Comparison of ENCODE assay signal across 9 cellular contexts in the genomic region with DNA sequence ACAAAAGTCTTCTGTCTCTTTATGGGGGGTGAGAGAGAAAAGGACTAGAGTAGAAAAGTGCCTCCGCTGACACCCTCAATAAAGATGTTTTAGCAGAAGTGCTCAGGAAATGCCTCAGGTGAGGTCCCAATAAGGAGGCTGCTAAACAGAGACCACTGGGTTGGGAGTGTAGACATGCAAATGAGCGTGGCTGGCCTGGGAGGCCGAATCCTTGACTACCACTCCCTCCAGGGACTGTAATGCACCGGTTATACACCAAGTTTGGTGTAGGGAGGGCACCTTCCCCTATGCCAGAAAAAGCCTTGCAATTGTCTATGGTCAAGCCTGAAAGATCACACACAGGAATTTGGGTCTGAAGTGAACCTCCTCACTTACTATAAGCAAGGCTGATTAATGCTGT. TPM values are rescaled to one million over a fixed set of nuclear protein-coding genes. Genes with fewer than 3 reads are reported as not detected.
DNase-seq lines count a peak whose midpoint lies in the region; ATAC-seq and TF ChIP-seq lines count a peak whose summit lies in the region.
"Had no signal": no experiment of that assay in that cellular context is flagged by ENCODE, and none has a peak within 500 bp of the region (broad histone marks: within the 10 kb centered on the region; RNA-seq: fewer than 3 reads in every experiment).

No MANE protein-coding gene starts in this region.

- peaks cover 6 to 14% of the 10 kb centered on the region in 2 experiments for H3K4me1 ChIP-seq in HCT116 (ENCODE audit: control insufficient read depth in 1 of 2, insufficient read depth in 2 of 2, low read length in 2 of 2)

- no peaks in the 10 kb centered on the region for H3K9me3 Mint-ChIP-seq in activated naive CD8-positive, alpha-beta T cell treated with anti-CD3 and anti-CD28 coated beads, Interleukin-2, amount 50 U/mL, for 24 hours
- H3K9me3 Mint-ChIP-seq in natural killer cell: no peaks in the 10 kb centered on the region

- ATAC-seq in HCT116: no peak
- ATAC-seq in activated naive CD8-positive, alpha-beta T cell treated with anti-CD3 and anti-CD28 coated beads, Interleukin-2, amount 50 U/mL, for 24 hours: no peak
- ATAC-seq in natural killer cell: no peak
- ATAC-seq in HG03139 (IDR thresholded peaks at IDR 0.05; ENCODE audit: unreplicated experiment): no peak

- peak overlapping the region; percentile 21; the same call in 1 of the 2 replicates for H3K4me3 ChIP-seq in GM06990 (replicated peaks; ENCODE audit: low read depth, low read length)
- H3K4me3 ChIP-seq in HCT116 (replicated peaks in 1 of 2; ENCODE audit: low read depth in 1 of 2, low read length in 2 of 2): no peak overlapping the region

- CTCF ChIA-PET in HCT116 (lab: Charles Lee): no interaction called here

- peak overlapping the region; percentile 93 for H3K4me3 Mint-ChIP-seq in activated naive CD8-positive, alpha-beta T cell treated with anti-CD3 and anti-CD28 coated beads, Interleukin-2, amount 50 U/mL, for 24 hours
- peak overlapping the region; percentile 79 for H3K4me3 Mint-ChIP-seq in natural killer cell

- intact Hi-C loops in HCT116 (cut with micrococcal nuclease) (no loop called here), natural killer cell (cut with micrococcal nuclease) (loop anchor here (10.0 kb wide), 1 partner anchor 1232 kb away; the partner anchor contains the start of gene CD226)

- H4K20me1 ChIP-seq in HCT116 (ENCODE audit: insufficient read depth): no peaks in the 10 kb centered on the region

- no peaks in the 10 kb centered on the region for H3K9me3 ChIP-seq in HCT116 (ENCODE audit: control insufficient read depth in 1 of 2, insufficient read depth in 1 of 2, low read depth in 1 of 2, low read length in 2 of 2)

- TF ChIP-seq CTCF in GM06990 (IDR thresholded peaks at IDR 0.05; ENCODE audit: insufficient read depth, low read length, poor library complexity, severe bottlenecking) (no peak), HCT116 (IDR thresholded peaks at IDR 0.05 in 2 of 3, conservative IDR thresholded peaks at IDR 0.05 in 1 of 3; ENCODE audit: borderline replicate concordance in 1 of 3, insufficient read depth in 1 of 3, low read depth in 2 of 3, low read length in 2 of 3) (no peak), natural killer cell (IDR thresholded peaks at IDR 0.05) (no peak)

- H3K27me3 Mint-ChIP-seq in activated naive CD8-positive, alpha-beta T cell treated with anti-CD3 and anti-CD28 coated beads, Interleukin-2, amount 50 U/mL, for 24 hours: no peaks in the 10 kb centered on the region
- H3K27me3 Mint-ChIP-seq in natural killer cell (ENCODE audit: low read depth in 2 of 2): no peaks in the 10 kb centered on the region

- no peak for DNase-seq in GM06990 (ENCODE audit: extremely low read depth, insufficient read length)
- DNase-seq in HCT116 (ENCODE audit: low read depth, low spot score): no peak
- DNase-seq in activated naive CD8-positive, alpha-beta T cell treated with anti-CD3 and anti-CD28 coated beads, Interleukin-2, amount 50 U/mL, for 24 hours: no peak
- DNase-seq in natural killer cell: no peak
- no peak for DNase-seq in COLO829 (ENCODE audit: low spot score)
- DNase-seq in putamen (ENCODE audit: low spot score): no peak
- no peak for DNase-seq in NCI-H446 (lab: John Stamatoyannopoulos, UW)
- DNase-seq: NCI-H2029 had no signal

- H3K27ac ChIP-seq in HCT116 (ENCODE audit: low read depth, low read length): no peak overlapping the region

- POLR2A ChIA-PET in HCT116 (lab: Charles Lee): no interaction called here

- no peak for TF ChIP-seq POLR2A in HCT116 (IDR thresholded peaks at IDR 0.05; ENCODE audit: borderline replicate concordance, extremely low read depth, insufficient read depth, insufficient read length)

- H3K36me3 ChIP-seq in GM06990 (ENCODE audit: control insufficient read depth, insufficient read depth, low read length) (peaks cover 3% of the 10 kb centered on the region; the same call in 1 of the 2 replicates), HCT116 (ENCODE audit: control insufficient read depth in 1 of 2, insufficient read depth in 2 of 2, low read length in 2 of 2) (peaks cover 22 to 23% of the 10 kb centered on the region in 2 experiments)

- H2AFZ ChIP-seq in HCT116 (ENCODE audit: low read depth, low read length, poor library complexity, severe bottlenecking): no peak overlapping the region

- peak overlapping the region; percentile 84; the same call in 1 of the 2 replicates for H3K4me2 ChIP-seq in HCT116 (ENCODE audit: low read length)

- H3K4me1 Mint-ChIP-seq in activated naive CD8-positive, alpha-beta T cell treated with anti-CD3 and anti-CD28 coated beads, Interleukin-2, amount 50 U/mL, for 24 hours: peaks cover 53% of the 10 kb centered on the region
- peaks cover 39 to 45% of the 10 kb centered on the region in 2 donors for H3K4me1 Mint-ChIP-seq in natural killer cell

- no peak for TF ChIP-seq RAD21 in HCT116 (IDR thresholded peaks at IDR 0.05; ENCODE audit: low read depth)

- no peaks in the 10 kb centered on the region for H3K9me2 ChIP-seq in HCT116 (ENCODE audit: insufficient read depth)

- no peak overlapping the region for H3K27ac Mint-ChIP-seq in activated naive CD8-positive, alpha-beta T cell treated with anti-CD3 and anti-CD28 coated beads, Interleukin-2, amount 50 U/mL, for 24 hours
- peak overlapping the region; percentile 51 to 91 for H3K27ac Mint-ChIP-seq in natural killer cell

- H3K36me3 Mint-ChIP-seq in activated naive CD8-positive, alpha-beta T cell treated with anti-CD3 and anti-CD28 coated beads, Interleukin-2, amount 50 U/mL, for 24 hours (ENCODE audit: low read depth): peaks cover 48% of the 10 kb centered on the region
- peaks cover 6% of the 10 kb centered on the region for H3K36me3 Mint-ChIP-seq in natural killer cell

- no TSS peak for BruUV-seq in HCT116 (replicated peaks; lab: Mats Ljungman, UMichigan)

- peaks cover 50% of the 10 kb centered on the region for H3K79me2 ChIP-seq in HCT116 (ENCODE audit: insufficient read depth, low read length)

- H3K27me3 ChIP-seq in GM06990 (replicated peaks; ENCODE audit: control insufficient read depth, insufficient read depth, low read length) (no peaks in the 10 kb centered on the region), HCT116 (ENCODE audit: insufficient read depth, low read length) (no peaks in the 10 kb centered on the region)

- H3K9ac ChIP-seq in HCT116 (ENCODE audit: low read length): no peak overlapping the region

- RAD21 ChIA-PET in HCT116 (lab: Charles Lee; ENCODE audit: low non-redundant PET in 1 of 2, low total read pairs in 2 of 2, uncharacterized antibody in 2 of 2, unreplicated experiment in 2 of 2): no interaction called here

TF ChIP-seq in HCT116, 20 proteins besides CTCF, POLR2A, EP300 and RAD21 (continues in another document):
- TF ChIP-seq, protein P1, sequence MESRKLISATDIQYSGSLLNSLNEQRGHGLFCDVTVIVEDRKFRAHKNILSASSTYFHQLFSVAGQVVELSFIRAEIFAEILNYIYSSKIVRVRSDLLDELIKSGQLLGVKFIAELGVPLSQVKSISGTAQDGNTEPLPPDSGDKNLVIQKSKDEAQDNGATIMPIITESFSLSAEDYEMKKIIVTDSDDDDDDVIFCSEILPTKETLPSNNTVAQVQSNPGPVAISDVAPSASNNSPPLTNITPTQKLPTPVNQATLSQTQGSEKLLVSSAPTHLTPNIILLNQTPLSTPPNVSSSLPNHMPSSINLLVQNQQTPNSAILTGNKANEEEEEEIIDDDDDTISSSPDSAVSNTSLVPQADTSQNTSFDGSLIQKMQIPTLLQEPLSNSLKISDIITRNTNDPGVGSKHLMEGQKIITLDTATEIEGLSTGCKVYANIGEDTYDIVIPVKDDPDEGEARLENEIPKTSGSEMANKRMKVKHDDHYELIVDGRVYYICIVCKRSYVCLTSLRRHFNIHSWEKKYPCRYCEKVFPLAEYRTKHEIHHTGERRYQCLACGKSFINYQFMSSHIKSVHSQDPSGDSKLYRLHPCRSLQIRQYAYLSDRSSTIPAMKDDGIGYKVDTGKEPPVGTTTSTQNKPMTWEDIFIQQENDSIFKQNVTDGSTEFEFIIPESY (IDR thresholded peaks at IDR 0.05; ENCODE audit: extremely low read depth, insufficient replicate concordance, low read length): no peak
- TF ChIP-seq JUND (IDR thresholded peaks at IDR 0.05) (no peak), REST (IDR thresholded peaks at IDR 0.05; ENCODE audit: low read depth) (no peak), MAX (IDR thresholded peaks at IDR 0.05) (no peak), POLR2AphosphoS5 (IDR thresholded peaks at IDR 0.05; ENCODE audit: low read depth, low read length) (no peak), CBX3 (IDR thresholded peaks at IDR 0.05; ENCODE audit: low read depth) (no peak), SP1 (IDR thresholded peaks at IDR 0.05; ENCODE audit: low read depth) (no peak), SRF (IDR thresholded peaks at IDR 0.05; ENCODE audit: low read depth) (no peak), ZFX (IDR thresholded peaks at IDR 0.05) (no peak), ELF1 (IDR thresholded peaks at IDR 0.05; ENCODE audit: borderline replicate concordance, low read depth) (no peak)

RNA-seq across cellular contexts. Expression of gene TMX3, which starts 1.8 kb away (rescaled TPM):
- total RNA-seq in HCT116 (2021; ENCODE audit: unreplicated experiment) (39.6 TPM), natural killer cell (10 to 100 TPM; 60.2 to 63.9 (median 62.0) TPM)
- polyA plus RNA-seq in HCT116 (2012): 13.0 and 16.4 TPM in 2 replicates
